In genomic region chr7:18087687-18088078, GRCh38 we compare ENCODE assay signal across 8 cellular contexts.
DNase-seq lines count a peak whose midpoint lies in the region; ATAC-seq and TF ChIP-seq lines count a peak whose summit lies in the region.

No MANE protein-coding gene starts in this region.

- H3K9me3 ChIP-seq in gastroesophageal sphincter (no peaks in the 10 kb centered on the region), psoas muscle (peaks cover 4% of the 10 kb centered on the region)

- H3K27me3 ChIP-seq in gastroesophageal sphincter: no peaks in the 10 kb centered on the region
- peaks cover 0 to 40% (median 0%) of the 10 kb centered on the region in 3 donors for H3K27me3 ChIP-seq in psoas muscle (ENCODE audit: insufficient read depth in 3 of 3, low read length in 2 of 3)

- no peak for TF ChIP-seq EP300 in gastroesophageal sphincter (IDR thresholded peaks at IDR 0.05)

- H3K4me3 ChIP-seq in gastroesophageal sphincter (peak overlapping the region; percentile 81 to 98), psoas muscle (peak overlapping the region; percentile 76), lower leg skin (ENCODE audit: low read depth, poor library complexity, severe bottlenecking) (no peak overlapping the region)

- in situ Hi-C loops in GM13976 (cut with MboI; ENCODE audit: low sequenced_read_pairs, unreplicated experiment): loop anchor here (25.0 kb wide), 2 partner anchors 100 to 225 kb away; no protein-coding TSS in a partner anchor

- TF ChIP-seq POLR2A in gastroesophageal sphincter (IDR thresholded peaks at IDR 0.05) (no peak), lower leg skin (IDR thresholded peaks at IDR 0.05) (no peak)

- 8 to 42% methylated on average over 7 to 8 of the region's 14 CpGs for WGBS in gastroesophageal sphincter (ENCODE audit: low coverage in 1 of 2), 2 donors
- 22 to 30% (median 28%) methylated on average over 14 of the region's 14 CpGs for WGBS in psoas muscle, 3 donors
- 56% methylated on average over 14 of the region's 14 CpGs for WGBS in lower leg skin, 2 donors

- H3K36me3 ChIP-seq in gastroesophageal sphincter: no peaks in the 10 kb centered on the region
- H3K36me3 ChIP-seq in psoas muscle (ENCODE audit: insufficient read depth in 1 of 2, low read depth in 1 of 2): no peaks in the 10 kb centered on the region

- intact Hi-C loops in psoas muscle (cut with DNase I): no loop called here
- intact Hi-C loops in lower leg skin (cut with DNase I; ENCODE audit: low total_unique reads): no loop called here

- DNase-seq in GM13976 (ENCODE audit: low spot score) (peak; percentile 8), NCI-H82 treated with DMSO at 0.1 percent for 48 hours (lab: John Stamatoyannopoulos, UW; ENCODE audit: unreplicated experiment) (peak; percentile 61), psoas muscle (no peak), NCI-H1694 (lab: John Stamatoyannopoulos, UW) (no peak), lower leg skin (ENCODE audit: low spot score in 2 of 2) (no peak)

- TF ChIP-seq CTCF in GM13976 (IDR thresholded peaks at IDR 0.05; ENCODE audit: borderline replicate concordance, control extremely low read depth, extremely low read depth, insufficient read depth, missing control alignments): no peak
- TF ChIP-seq CTCF in gastroesophageal sphincter (IDR thresholded peaks at IDR 0.05): no peak
- no peak for TF ChIP-seq CTCF in psoas muscle (IDR thresholded peaks at IDR 0.05)
- no peak for TF ChIP-seq CTCF in lower leg skin (IDR thresholded peaks at IDR 0.05)

- ATAC-seq in gastroesophageal sphincter (no peak), psoas muscle (no peak), esophagus mucosa (no peak), GM18861 (IDR thresholded peaks at IDR 0.05; ENCODE audit: unreplicated experiment) (no peak)

- H3K27ac ChIP-seq in gastroesophageal sphincter: peak overlapping the region; percentile 32 to 94 (median 88)
- H3K27ac ChIP-seq in psoas muscle: no peak overlapping the region

- H3K4me1 ChIP-seq in gastroesophageal sphincter: peaks cover 0 to 21% (median 8%) of the 10 kb centered on the region in 3 donors
- H3K4me1 ChIP-seq in psoas muscle: no peaks in the 10 kb centered on the region

Comparison
In these comparisons a context has a peak if more than half of its experiments do, and no peak if none do; other contexts are left out.
1. DNase-seq: peak in GM13976 (single experiment) and NCI-H82 treated with DMSO at 0.1 percent for 48 hours (single experiment); none in psoas muscle (0 of 2), NCI-H1694 (single experiment) and lower leg skin (0 of 2).